In the genomic region with DNA sequence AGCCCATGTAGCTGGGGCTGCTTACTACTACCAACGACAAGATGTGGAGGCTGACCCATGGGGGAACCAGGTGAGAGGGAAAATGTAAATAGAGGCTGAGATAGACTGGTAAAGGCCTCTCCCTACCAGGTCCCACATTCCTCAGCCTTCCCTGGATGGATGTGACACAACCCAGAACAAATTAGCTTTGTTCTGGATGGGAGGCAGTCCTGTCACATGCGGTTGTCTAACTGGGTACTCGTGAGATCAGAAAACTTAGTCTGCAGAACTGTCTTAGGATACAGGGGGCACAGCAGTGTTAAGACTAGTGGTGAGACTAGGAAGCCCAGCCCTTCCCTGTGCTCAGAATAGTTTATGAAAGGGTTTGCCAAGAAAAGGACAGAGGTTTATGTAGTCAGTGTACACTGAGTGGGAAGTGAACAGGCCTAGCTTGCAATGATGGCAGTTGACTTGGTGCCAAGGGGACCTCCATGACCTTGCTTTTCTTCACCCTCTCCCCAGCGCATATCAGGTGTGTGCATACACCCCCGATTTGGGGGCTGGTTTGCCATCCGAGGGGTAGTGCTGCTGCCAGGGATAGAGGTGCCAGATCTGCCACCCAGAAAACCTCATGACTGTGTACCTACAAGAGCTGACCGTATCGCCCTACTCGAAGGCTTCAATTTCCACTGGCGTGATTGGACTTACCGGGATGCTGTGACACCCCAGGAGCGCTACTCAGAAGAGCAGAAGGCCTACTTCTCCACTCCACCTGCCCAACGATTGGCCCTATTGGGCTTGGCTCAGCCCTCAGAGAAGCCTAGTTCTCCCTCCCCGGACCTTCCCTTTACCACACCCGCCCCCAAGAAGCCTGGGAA, we compare ENCODE assay signal across 1 cellular context.
TF ChIP-seq lines count a peak whose summit lies in the region.

No MANE protein-coding gene starts in this region.

TF ChIP-seq in HepG2, 621 proteins besides CTCF, POLR2A, EP300 and RAD21 (continued from another document and continues in another):
- TF ChIP-seq, protein P1, sequence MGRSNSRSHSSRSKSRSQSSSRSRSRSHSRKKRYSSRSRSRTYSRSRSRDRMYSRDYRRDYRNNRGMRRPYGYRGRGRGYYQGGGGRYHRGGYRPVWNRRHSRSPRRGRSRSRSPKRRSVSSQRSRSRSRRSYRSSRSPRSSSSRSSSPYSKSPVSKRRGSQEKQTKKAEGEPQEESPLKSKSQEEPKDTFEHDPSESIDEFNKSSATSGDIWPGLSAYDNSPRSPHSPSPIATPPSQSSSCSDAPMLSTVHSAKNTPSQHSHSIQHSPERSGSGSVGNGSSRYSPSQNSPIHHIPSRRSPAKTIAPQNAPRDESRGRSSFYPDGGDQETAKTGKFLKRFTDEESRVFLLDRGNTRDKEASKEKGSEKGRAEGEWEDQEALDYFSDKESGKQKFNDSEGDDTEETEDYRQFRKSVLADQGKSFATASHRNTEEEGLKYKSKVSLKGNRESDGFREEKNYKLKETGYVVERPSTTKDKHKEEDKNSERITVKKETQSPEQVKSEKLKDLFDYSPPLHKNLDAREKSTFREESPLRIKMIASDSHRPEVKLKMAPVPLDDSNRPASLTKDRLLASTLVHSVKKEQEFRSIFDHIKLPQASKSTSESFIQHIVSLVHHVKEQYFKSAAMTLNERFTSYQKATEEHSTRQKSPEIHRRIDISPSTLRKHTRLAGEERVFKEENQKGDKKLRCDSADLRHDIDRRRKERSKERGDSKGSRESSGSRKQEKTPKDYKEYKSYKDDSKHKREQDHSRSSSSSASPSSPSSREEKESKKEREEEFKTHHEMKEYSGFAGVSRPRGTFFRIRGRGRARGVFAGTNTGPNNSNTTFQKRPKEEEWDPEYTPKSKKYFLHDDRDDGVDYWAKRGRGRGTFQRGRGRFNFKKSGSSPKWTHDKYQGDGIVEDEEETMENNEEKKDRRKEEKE (IDR thresholded peaks at IDR 0.05), result no peak
- TF ChIP-seq ZNF777 (CRISPR knock-in tag; IDR thresholded peaks at IDR 0.05), result peak; percentile 38; the same call in 1 of the 2 replicates
- no peak for TF ChIP-seq ZNF160 (CRISPR knock-in tag; IDR thresholded peaks at IDR 0.05)
- TF ChIP-seq ZNF432 (CRISPR knock-in tag; IDR thresholded peaks at IDR 0.05; ENCODE audit: borderline replicate concordance), result 0 out of 2 replicates have a peak, but pooled peaks have one; percentile 23
- TF ChIP-seq FOXP1 (IDR thresholded peaks at IDR 0.05), result no peak
- no peak for TF ChIP-seq FOXP1 (CRISPR knock-in tag; IDR thresholded peaks at IDR 0.05)
- no peak for TF ChIP-seq ZNF547 (CRISPR knock-in tag; IDR thresholded peaks at IDR 0.05)
- TF ChIP-seq, protein P2, sequence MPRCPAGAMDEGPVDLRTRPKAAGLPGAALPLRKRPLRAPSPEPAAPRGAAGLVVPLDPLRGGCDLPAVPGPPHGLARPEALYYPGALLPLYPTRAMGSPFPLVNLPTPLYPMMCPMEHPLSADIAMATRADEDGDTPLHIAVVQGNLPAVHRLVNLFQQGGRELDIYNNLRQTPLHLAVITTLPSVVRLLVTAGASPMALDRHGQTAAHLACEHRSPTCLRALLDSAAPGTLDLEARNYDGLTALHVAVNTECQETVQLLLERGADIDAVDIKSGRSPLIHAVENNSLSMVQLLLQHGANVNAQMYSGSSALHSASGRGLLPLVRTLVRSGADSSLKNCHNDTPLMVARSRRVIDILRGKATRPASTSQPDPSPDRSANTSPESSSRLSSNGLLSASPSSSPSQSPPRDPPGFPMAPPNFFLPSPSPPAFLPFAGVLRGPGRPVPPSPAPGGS (CRISPR knock-in tag; IDR thresholded peaks at IDR 0.05), result 0 out of 2 replicates have a peak, but pooled peaks have one; percentile 16
- TF ChIP-seq SRSF4 (IDR thresholded peaks at IDR 0.05; ENCODE audit: low read depth, low read length, poor library complexity, severe bottlenecking), result no peak
- TF ChIP-seq POLR2AphosphoS2 (IDR thresholded peaks at IDR 0.05; ENCODE audit: low read depth, low read length), result peak; percentile 15
- peak; percentile 26 for TF ChIP-seq POLR2AphosphoS5 (IDR thresholded peaks at IDR 0.05; ENCODE audit: low read depth, low read length)
- TF ChIP-seq ARNT2 (CRISPR knock-in tag; IDR thresholded peaks at IDR 0.05; ENCODE audit: low read depth), result no peak
- TF ChIP-seq, protein P3, sequence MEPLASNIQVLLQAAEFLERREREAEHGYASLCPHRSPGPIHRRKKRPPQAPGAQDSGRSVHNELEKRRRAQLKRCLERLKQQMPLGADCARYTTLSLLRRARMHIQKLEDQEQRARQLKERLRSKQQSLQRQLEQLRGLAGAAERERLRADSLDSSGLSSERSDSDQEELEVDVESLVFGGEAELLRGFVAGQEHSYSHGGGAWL (CRISPR knock-in tag; IDR thresholded peaks at IDR 0.05), result no peak
- no peak for TF ChIP-seq ZNF570 (CRISPR knock-in tag; IDR thresholded peaks at IDR 0.05; ENCODE audit: borderline replicate concordance)
- no peak for TF ChIP-seq MTF1 (CRISPR knock-in tag; IDR thresholded peaks at IDR 0.05)
- TF ChIP-seq ZNF350 (CRISPR knock-in tag; IDR thresholded peaks at IDR 0.05; ENCODE audit: borderline replicate concordance, low read depth), result peak; percentile 14; the same call in 1 of the 2 replicates
- TF ChIP-seq TGIF2 (CRISPR knock-in tag; IDR thresholded peaks at IDR 0.05), result peak; percentile 10; the same call in 1 of the 2 replicates
- no peak for TF ChIP-seq KMT2A (CRISPR knock-in tag; IDR thresholded peaks at IDR 0.05)
- TF ChIP-seq, protein P4, sequence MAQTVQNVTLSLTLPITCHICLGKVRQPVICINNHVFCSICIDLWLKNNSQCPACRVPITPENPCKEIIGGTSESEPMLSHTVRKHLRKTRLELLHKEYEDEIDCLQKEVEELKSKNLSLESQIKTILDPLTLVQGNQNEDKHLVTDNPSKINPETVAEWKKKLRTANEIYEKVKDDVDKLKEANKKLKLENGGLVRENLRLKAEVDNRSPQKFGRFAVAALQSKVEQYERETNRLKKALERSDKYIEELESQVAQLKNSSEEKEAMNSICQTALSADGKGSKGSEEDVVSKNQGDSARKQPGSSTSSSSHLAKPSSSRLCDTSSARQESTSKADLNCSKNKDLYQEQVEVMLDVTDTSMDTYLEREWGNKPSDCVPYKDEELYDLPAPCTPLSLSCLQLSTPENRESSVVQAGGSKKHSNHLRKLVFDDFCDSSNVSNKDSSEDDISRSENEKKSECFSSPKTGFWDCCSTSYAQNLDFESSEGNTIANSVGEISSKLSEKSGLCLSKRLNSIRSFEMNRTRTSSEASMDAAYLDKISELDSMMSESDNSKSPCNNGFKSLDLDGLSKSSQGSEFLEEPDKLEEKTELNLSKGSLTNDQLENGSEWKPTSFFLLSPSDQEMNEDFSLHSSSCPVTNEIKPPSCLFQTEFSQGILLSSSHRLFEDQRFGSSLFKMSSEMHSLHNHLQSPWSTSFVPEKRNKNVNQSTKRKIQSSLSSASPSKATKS (CRISPR knock-in tag; IDR thresholded peaks at IDR 0.05), result no peak
- TF ChIP-seq, protein P5, sequence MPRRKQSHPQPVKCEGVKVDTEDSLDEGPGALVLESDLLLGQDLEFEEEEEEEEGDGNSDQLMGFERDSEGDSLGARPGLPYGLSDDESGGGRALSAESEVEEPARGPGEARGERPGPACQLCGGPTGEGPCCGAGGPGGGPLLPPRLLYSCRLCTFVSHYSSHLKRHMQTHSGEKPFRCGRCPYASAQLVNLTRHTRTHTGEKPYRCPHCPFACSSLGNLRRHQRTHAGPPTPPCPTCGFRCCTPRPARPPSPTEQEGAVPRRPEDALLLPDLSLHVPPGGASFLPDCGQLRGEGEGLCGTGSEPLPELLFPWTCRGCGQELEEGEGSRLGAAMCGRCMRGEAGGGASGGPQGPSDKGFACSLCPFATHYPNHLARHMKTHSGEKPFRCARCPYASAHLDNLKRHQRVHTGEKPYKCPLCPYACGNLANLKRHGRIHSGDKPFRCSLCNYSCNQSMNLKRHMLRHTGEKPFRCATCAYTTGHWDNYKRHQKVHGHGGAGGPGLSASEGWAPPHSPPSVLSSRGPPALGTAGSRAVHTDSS (CRISPR knock-in tag; conservative IDR thresholded peaks at IDR 0.05), result no peak
- TF ChIP-seq, protein P6, sequence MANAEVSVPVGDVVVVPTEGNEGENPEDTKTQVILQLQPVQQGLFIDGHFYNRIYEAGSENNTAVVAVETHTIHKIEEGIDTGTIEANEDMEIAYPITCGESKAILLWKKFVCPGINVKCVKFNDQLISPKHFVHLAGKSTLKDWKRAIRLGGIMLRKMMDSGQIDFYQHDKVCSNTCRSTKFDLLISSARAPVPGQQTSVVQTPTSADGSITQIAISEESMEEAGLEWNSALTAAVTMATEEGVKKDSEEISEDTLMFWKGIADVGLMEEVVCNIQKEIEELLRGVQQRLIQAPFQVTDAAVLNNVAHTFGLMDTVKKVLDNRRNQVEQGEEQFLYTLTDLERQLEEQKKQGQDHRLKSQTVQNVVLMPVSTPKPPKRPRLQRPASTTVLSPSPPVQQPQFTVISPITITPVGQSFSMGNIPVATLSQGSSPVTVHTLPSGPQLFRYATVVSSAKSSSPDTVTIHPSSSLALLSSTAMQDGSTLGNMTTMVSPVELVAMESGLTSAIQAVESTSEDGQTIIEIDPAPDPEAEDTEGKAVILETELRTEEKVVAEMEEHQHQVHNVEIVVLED (CRISPR knock-in tag; IDR thresholded peaks at IDR 0.05; ENCODE audit: borderline replicate concordance), result no peak
- no peak for TF ChIP-seq TBL1XR1 (IDR thresholded peaks at IDR 0.05; ENCODE audit: borderline replicate concordance, low read length, partially characterized antibody)
- TF ChIP-seq, protein P7, sequence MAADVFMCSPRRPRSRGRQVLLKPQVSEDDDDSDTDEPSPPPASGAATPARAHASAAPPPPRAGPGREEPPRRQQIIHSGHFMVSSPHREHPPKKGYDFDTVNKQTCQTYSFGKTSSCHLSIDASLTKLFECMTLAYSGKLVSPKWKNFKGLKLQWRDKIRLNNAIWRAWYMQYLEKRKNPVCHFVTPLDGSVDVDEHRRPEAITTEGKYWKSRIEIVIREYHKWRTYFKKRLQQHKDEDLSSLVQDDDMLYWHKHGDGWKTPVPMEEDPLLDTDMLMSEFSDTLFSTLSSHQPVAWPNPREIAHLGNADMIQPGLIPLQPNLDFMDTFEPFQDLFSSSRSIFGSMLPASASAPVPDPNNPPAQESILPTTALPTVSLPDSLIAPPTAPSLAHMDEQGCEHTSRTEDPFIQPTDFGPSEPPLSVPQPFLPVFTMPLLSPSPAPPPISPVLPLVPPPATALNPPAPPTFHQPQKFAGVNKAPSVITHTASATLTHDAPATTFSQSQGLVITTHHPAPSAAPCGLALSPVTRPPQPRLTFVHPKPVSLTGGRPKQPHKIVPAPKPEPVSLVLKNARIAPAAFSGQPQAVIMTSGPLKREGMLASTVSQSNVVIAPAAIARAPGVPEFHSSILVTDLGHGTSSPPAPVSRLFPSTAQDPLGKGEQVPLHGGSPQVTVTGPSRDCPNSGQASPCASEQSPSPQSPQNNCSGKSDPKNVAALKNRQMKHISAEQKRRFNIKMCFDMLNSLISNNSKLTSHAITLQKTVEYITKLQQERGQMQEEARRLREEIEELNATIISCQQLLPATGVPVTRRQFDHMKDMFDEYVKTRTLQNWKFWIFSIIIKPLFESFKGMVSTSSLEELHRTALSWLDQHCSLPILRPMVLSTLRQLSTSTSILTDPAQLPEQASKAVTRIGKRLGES (CRISPR knock-in tag; IDR thresholded peaks at IDR 0.05; ENCODE audit: borderline replicate concordance), result no peak
- TF ChIP-seq AKAP8 (CRISPR knock-in tag; IDR thresholded peaks at IDR 0.05), result 0 out of 2 replicates have a peak, but pooled peaks have one; percentile 27
- TF ChIP-seq ZNF550 (CRISPR knock-in tag; IDR thresholded peaks at IDR 0.05; ENCODE audit: borderline replicate concordance), result no peak
- TF ChIP-seq, protein P8, sequence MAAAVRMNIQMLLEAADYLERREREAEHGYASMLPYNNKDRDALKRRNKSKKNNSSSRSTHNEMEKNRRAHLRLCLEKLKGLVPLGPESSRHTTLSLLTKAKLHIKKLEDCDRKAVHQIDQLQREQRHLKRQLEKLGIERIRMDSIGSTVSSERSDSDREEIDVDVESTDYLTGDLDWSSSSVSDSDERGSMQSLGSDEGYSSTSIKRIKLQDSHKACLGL (CRISPR knock-in tag; IDR thresholded peaks at IDR 0.05), result no peak
- TF ChIP-seq, protein P9, sequence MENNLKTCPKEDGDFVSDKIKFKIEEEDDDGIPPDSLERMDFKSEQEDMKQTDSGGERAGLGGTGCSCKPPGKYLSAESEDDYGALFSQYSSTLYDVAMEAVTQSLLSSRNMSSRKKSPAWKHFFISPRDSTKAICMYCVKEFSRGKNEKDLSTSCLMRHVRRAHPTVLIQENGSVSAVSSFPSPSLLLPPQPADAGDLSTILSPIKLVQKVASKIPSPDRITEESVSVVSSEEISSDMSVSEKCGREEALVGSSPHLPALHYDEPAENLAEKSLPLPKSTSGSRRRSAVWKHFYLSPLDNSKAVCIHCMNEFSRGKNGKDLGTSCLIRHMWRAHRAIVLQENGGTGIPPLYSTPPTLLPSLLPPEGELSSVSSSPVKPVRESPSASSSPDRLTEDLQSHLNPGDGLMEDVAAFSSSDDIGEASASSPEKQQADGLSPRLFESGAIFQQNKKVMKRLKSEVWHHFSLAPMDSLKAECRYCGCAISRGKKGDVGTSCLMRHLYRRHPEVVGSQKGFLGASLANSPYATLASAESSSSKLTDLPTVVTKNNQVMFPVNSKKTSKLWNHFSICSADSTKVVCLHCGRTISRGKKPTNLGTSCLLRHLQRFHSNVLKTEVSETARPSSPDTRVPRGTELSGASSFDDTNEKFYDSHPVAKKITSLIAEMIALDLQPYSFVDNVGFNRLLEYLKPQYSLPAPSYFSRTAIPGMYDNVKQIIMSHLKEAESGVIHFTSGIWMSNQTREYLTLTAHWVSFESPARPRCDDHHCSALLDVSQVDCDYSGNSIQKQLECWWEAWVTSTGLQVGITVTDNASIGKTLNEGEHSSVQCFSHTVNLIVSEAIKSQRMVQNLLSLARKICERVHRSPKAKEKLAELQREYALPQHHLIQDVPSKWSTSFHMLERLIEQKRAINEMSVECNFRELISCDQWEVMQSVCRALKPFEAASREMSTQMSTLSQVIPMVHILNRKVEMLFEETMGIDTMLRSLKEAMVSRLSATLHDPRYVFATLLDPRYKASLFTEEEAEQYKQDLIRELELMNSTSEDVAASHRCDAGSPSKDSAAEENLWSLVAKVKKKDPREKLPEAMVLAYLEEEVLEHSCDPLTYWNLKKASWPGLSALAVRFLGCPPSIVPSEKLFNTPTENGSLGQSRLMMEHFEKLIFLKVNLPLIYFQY (CRISPR knock-in tag; IDR thresholded peaks at IDR 0.05; ENCODE audit: borderline replicate concordance), result no peak
- no peak for TF ChIP-seq SMAD1 (CRISPR knock-in tag; IDR thresholded peaks at IDR 0.05; ENCODE audit: borderline replicate concordance, low read depth)
- TF ChIP-seq REPIN1 (CRISPR knock-in tag; IDR thresholded peaks at IDR 0.05; ENCODE audit: borderline replicate concordance, low read depth), result 0 out of 2 replicates have a peak, but pooled peaks have one; percentile 47
- TF ChIP-seq, protein P10, sequence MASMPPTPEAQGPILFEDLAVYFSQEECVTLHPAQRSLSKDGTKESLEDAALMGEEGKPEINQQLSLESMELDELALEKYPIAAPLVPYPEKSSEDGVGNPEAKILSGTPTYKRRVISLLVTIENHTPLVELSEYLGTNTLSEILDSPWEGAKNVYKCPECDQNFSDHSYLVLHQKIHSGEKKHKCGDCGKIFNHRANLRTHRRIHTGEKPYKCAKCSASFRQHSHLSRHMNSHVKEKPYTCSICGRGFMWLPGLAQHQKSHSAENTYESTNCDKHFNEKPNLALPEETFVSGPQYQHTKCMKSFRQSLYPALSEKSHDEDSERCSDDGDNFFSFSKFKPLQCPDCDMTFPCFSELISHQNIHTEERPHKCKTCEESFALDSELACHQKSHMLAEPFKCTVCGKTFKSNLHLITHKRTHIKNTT (CRISPR knock-in tag; IDR thresholded peaks at IDR 0.05), result no peak
- TF ChIP-seq, protein P11, sequence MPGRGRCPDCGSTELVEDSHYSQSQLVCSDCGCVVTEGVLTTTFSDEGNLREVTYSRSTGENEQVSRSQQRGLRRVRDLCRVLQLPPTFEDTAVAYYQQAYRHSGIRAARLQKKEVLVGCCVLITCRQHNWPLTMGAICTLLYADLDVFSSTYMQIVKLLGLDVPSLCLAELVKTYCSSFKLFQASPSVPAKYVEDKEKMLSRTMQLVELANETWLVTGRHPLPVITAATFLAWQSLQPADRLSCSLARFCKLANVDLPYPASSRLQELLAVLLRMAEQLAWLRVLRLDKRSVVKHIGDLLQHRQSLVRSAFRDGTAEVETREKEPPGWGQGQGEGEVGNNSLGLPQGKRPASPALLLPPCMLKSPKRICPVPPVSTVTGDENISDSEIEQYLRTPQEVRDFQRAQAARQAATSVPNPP (CRISPR knock-in tag; IDR thresholded peaks at IDR 0.05), result 0 out of 2 replicates have a peak, but pooled peaks have one; percentile 21
